ENCODE assay signal across 8 cellular contexts in the genomic region with DNA sequence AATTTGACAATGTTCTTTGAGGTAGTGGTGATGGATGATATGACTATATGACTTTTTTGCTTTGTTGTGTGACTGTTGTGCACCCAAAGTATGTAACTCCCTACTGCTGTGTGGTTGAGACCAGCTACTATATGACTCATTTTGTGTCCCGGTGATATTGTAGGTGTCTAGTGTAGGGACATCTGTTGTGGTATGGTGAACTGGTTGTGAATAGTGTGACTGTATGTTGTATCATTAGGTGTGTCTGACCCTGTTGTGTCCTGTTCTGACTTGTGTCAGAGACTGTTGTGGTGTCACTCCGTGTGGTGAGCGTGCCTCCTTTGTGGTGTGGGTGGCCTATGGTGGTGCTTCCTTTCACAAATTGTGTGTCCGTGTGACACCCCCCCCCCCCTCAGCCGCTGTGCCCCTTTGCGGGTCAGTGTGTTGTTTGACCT. TPM values are rescaled to one million over a fixed set of nuclear protein-coding genes. Genes with fewer than 3 reads are reported as not detected.
DNase-seq lines count a peak whose midpoint lies in the region; TF ChIP-seq lines count a peak whose summit lies in the region.

No MANE protein-coding gene starts in this region.

- peak overlapping the region; percentile 35 for H3K18ac ChIP-seq in mesendoderm (ENCODE audit: low read length)

- H3K79me1 ChIP-seq in mesendoderm (ENCODE audit: low read length): peaks cover 9% of the 10 kb centered on the region

- no peak overlapping the region for H2BK120ac ChIP-seq in mesendoderm (ENCODE audit: low read depth, low read length)

- no peak overlapping the region for H3K27ac ChIP-seq in brain microvascular endothelial cell
- peak overlapping the region; percentile 86 for H3K27ac ChIP-seq in mesendoderm (ENCODE audit: low read depth, low read length)
- no peak overlapping the region for H3K27ac ChIP-seq in urinary bladder (ENCODE audit: low read depth)

- DNase-seq in activated naive CD4-positive, alpha-beta T cell treated with Interleukin-2 at 50 U/mL for 16 hours: peak; percentile 44
- no peak for DNase-seq in activated naive CD4-positive, alpha-beta T cell (lab: John Stamatoyannopoulos, UW)
- DNase-seq in MG63: no peak
- no peak for DNase-seq in brain microvascular endothelial cell
- DNase-seq in mesendoderm: no peak
- no peak for DNase-seq in activated gamma-delta T cell treated with Interleukin-2 at 50 U/mL for 16 hours
- no peak for DNase-seq in central memory CD4-positive, alpha-beta T cell

- H3K36me3 ChIP-seq in MG63: peaks cover 12% of the 10 kb centered on the region
- peaks cover 4% of the 10 kb centered on the region for H3K36me3 ChIP-seq in brain microvascular endothelial cell (replicated peaks)
- no peaks in the 10 kb centered on the region for H3K36me3 ChIP-seq in mesendoderm (ENCODE audit: control insufficient read depth, insufficient read depth, low read length)
- no peaks in the 10 kb centered on the region for H3K36me3 ChIP-seq in urinary bladder (ENCODE audit: insufficient read depth)

- no peak overlapping the region for H4K5ac ChIP-seq in mesendoderm (ENCODE audit: low read length)

- H3K4me1 ChIP-seq in mesendoderm (ENCODE audit: control insufficient read depth, low read depth, low read length): peaks cover 29% of the 10 kb centered on the region
- no peaks in the 10 kb centered on the region for H3K4me1 ChIP-seq in urinary bladder (ENCODE audit: insufficient read depth)

- no peak overlapping the region for H2BK15ac ChIP-seq in mesendoderm (replicated peaks; ENCODE audit: low read depth)

- H3K9me3 ChIP-seq in MG63: no peaks in the 10 kb centered on the region

- H4K8ac ChIP-seq in mesendoderm (ENCODE audit: low read depth, low read length): no peak overlapping the region

- peak overlapping the region; percentile 77 for H3K9ac ChIP-seq in mesendoderm (ENCODE audit: low read length)

- peak overlapping the region; percentile 86 for H3K4me2 ChIP-seq in mesendoderm (ENCODE audit: low read length)

- no CpG with 5 or more reads among the region's 6 CpGs for WGBS in mesendoderm (ENCODE audit: extremely low coverage, insufficient coverage, low lambda C conversion rate)
- WGBS in urinary bladder: 11% methylated on average over 6 of the region's 6 CpGs

- peak overlapping the region; percentile 96 for H3K56ac ChIP-seq in mesendoderm (ENCODE audit: low read length)

- H3K23ac ChIP-seq in mesendoderm (ENCODE audit: low read length): peak overlapping the region; percentile 1

- in situ Hi-C loops in brain microvascular endothelial cell (cut with HindIII; ENCODE audit: low pct_ligation_motif_present, low sequenced_read_pairs): loop anchor here (25.0 kb wide), 1 partner anchor 125 kb away; no protein-coding TSS in a partner anchor

- peak overlapping the region; percentile 87 for H2AK5ac ChIP-seq in mesendoderm (ENCODE audit: low read length)

- H2BK5ac ChIP-seq in mesendoderm (ENCODE audit: low read length): peak overlapping the region; percentile 98

- H3K4ac ChIP-seq in mesendoderm (ENCODE audit: low read depth, low read length): peak overlapping the region; percentile 64

- H3K4me3 ChIP-seq in MG63 (peak overlapping the region; percentile 48), brain microvascular endothelial cell (ENCODE audit: low read depth, low read length) (peak overlapping the region; percentile 53), mesendoderm (ENCODE audit: low read length) (no peak overlapping the region), urinary bladder (ENCODE audit: low read depth, low read length) (peak overlapping the region; percentile 44)

- H3K79me2 ChIP-seq in mesendoderm (ENCODE audit: control insufficient read depth, insufficient read depth, low read length): no peaks in the 10 kb centered on the region

- no peaks in the 10 kb centered on the region for H3K27me3 ChIP-seq in MG63
- no peaks in the 10 kb centered on the region for H3K27me3 ChIP-seq in brain microvascular endothelial cell (replicated peaks)
- no peaks in the 10 kb centered on the region for H3K27me3 ChIP-seq in mesendoderm (ENCODE audit: insufficient read depth, low read length, poor library complexity)

- no peak for TF ChIP-seq CTCF in brain microvascular endothelial cell (IDR thresholded peaks at IDR 0.05; ENCODE audit: low read depth, low read length, missing control alignments)

RNA-seq across cellular contexts. Expression of gene CXXC5, which starts 11.2 kb away (rescaled TPM):
- 133 and 193 TPM in 2 replicates for total RNA-seq in MG63 (2014; rRNA removed; shearing (Covaris generic); ENCODE audit: low replicate concordance)
- 90.1 TPM for polyA plus RNA-seq in mesendoderm (2013, experiment 1 of 2)
- 88.3 TPM for polyA plus RNA-seq in mesendoderm (2013, experiment 2 of 2)
- 28.0 TPM for total RNA-seq in urinary bladder
- polyA plus RNA-seq in urinary bladder: 28.2 TPM
